In genomic region chr5:95839658-95840057, GRCh38 we compare ENCODE assay signal across 20 cellular contexts. TPM values are rescaled to one million over a fixed set of nuclear protein-coding genes. Genes with fewer than 3 reads are reported as not detected.
DNase-seq lines count a peak whose midpoint lies in the region; ATAC-seq, FAIRE-seq and TF ChIP-seq lines count a peak whose summit lies in the region.
"Had no signal": no experiment of that assay in that cellular context is flagged by ENCODE, and none has a peak within 500 bp of the region (broad histone marks: within the 10 kb centered on the region; RNA-seq: fewer than 3 reads in every experiment).

No MANE protein-coding gene starts in this region.

- TF ChIP-seq CTCF in bronchial epithelial cell (IDR thresholded peaks at IDR 0.05; ENCODE audit: insufficient read depth, low read length, severe bottlenecking): no peak
- TF ChIP-seq CTCF in suprapubic skin (IDR thresholded peaks at IDR 0.05): no peak

- H3K27me3 Mint-ChIP-seq in activated naive CD8-positive, alpha-beta T cell: no peaks in the 10 kb centered on the region
- H3K27me3 Mint-ChIP-seq in activated naive CD8-positive, alpha-beta T cell treated with anti-CD3 and anti-CD28 coated beads for 36 hours: no peaks in the 10 kb centered on the region
- H3K27me3 Mint-ChIP-seq in naive thymus-derived CD8-positive, alpha-beta T cell: no peaks in the 10 kb centered on the region

- TF ChIP-seq POLR2A in suprapubic skin (IDR thresholded peaks at IDR 0.05): no peak

- H3K36me3 Mint-ChIP-seq in activated naive CD8-positive, alpha-beta T cell: no peaks in the 10 kb centered on the region
- H3K36me3 Mint-ChIP-seq in activated naive CD8-positive, alpha-beta T cell treated with anti-CD3 and anti-CD28 coated beads for 36 hours: no peaks in the 10 kb centered on the region
- no peaks in the 10 kb centered on the region for H3K36me3 Mint-ChIP-seq in naive thymus-derived CD8-positive, alpha-beta T cell
- H3K36me3 Mint-ChIP-seq: CD4-positive, CD25-positive, alpha-beta regulatory T cell had no signal

- H3K4me3 ChIP-seq in bronchial epithelial cell (ENCODE audit: low read depth, low read length) (no peak overlapping the region), suprapubic skin (no peak overlapping the region)
- H3K4me3 ChIP-seq: GM23338 had no signal

- H3K9me3 ChIP-seq in suprapubic skin: no peaks in the 10 kb centered on the region

- peaks cover 50% of the 10 kb centered on the region for H3K4me1 ChIP-seq in suprapubic skin

- no peak overlapping the region for H3K4me3 Mint-ChIP-seq in activated naive CD8-positive, alpha-beta T cell
- H3K4me3 Mint-ChIP-seq in activated naive CD8-positive, alpha-beta T cell treated with anti-CD3 and anti-CD28 coated beads for 36 hours: no peak overlapping the region
- peak overlapping the region in 1 of 10 donors; percentile 16 for H3K4me3 Mint-ChIP-seq in naive thymus-derived CD8-positive, alpha-beta T cell
- H3K4me3 Mint-ChIP-seq: CD4-positive, CD25-positive, alpha-beta regulatory T cell; GM23338 had no signal

- no peaks in the 10 kb centered on the region for H3K36me3 ChIP-seq in bronchial epithelial cell (ENCODE audit: control insufficient read depth, insufficient read depth, low read length)
- no peaks in the 10 kb centered on the region for H3K36me3 ChIP-seq in suprapubic skin

- H3K27ac Mint-ChIP-seq in activated naive CD8-positive, alpha-beta T cell: peak overlapping the region; percentile 34
- H3K27ac Mint-ChIP-seq in activated naive CD8-positive, alpha-beta T cell treated with anti-CD3 and anti-CD28 coated beads for 36 hours: no peak overlapping the region
- peak overlapping the region in 6 of 10 donors; percentile 18 to 75 (median 60) for H3K27ac Mint-ChIP-seq in naive thymus-derived CD8-positive, alpha-beta T cell
- H3K27ac Mint-ChIP-seq: GM23338 had no signal

- no peak for FAIRE-seq in bronchial epithelial cell (lab: Jason Lieb, UNC)
- FAIRE-seq: GM12891 had no signal

- H3K9me3 Mint-ChIP-seq in activated naive CD8-positive, alpha-beta T cell (ENCODE audit: low read depth): no peaks in the 10 kb centered on the region
- no peaks in the 10 kb centered on the region for H3K9me3 Mint-ChIP-seq in activated naive CD8-positive, alpha-beta T cell treated with anti-CD3 and anti-CD28 coated beads for 36 hours
- no peaks in the 10 kb centered on the region for H3K9me3 Mint-ChIP-seq in naive thymus-derived CD8-positive, alpha-beta T cell
- H3K9me3 Mint-ChIP-seq: CD4-positive, CD25-positive, alpha-beta regulatory T cell; GM23338 had no signal

- H3K27ac ChIP-seq in suprapubic skin: peak overlapping the region; percentile 69
- H3K27ac ChIP-seq: HL-60 had no signal

- 62% methylated on average over 2 of the region's 2 CpGs for WGBS in suprapubic skin

- H3K4me1 Mint-ChIP-seq in activated naive CD8-positive, alpha-beta T cell (ENCODE audit: low read depth): peaks cover 40% of the 10 kb centered on the region
- peaks cover 40% of the 10 kb centered on the region for H3K4me1 Mint-ChIP-seq in activated naive CD8-positive, alpha-beta T cell treated with anti-CD3 and anti-CD28 coated beads for 36 hours
- peaks cover 25 to 64% (median 50%) of the 10 kb centered on the region in 4 donors for H3K4me1 Mint-ChIP-seq in naive thymus-derived CD8-positive, alpha-beta T cell

- POLR2A ChIA-PET in naive thymus-derived CD8-positive, alpha-beta T cell (lab: Charles Lee): interaction anchor here (0.7 to 9.1 kb wide), 3 partner anchors 19 to 697 kb away, joined by 6 to 250 read pairs (median 7); partner anchors contain the start of gene GLRX

- no peak for ATAC-seq in naive thymus-derived CD8-positive, alpha-beta T cell
- ATAC-seq in HG03442 (IDR thresholded peaks at IDR 0.05; ENCODE audit: unreplicated experiment): no peak
- ATAC-seq: GM23338, PC-3 had no signal

- no peak for DNase-seq in activated naive CD8-positive, alpha-beta T cell treated with anti-CD3 and anti-CD28 coated beads for 36 hours
- DNase-seq in bronchial epithelial cell (ENCODE audit: low read depth) (peak; percentile 41), suprapubic skin (ENCODE audit: low spot score in 2 of 2) (no peak), NCI-H748 (lab: John Stamatoyannopoulos, UW; ENCODE audit: unreplicated experiment) (no peak), NCI-H774 (lab: John Stamatoyannopoulos, UW) (no peak)
- DNase-seq in naive thymus-derived CD8-positive, alpha-beta T cell: no peak
- DNase-seq: 8988T; CD4-positive, CD25-positive, alpha-beta regulatory T cell; DMS79; KBM-7; NCI-H1092; NCI-H2227 treated with DMSO at 0.1 percent for 48 hours; NCI-H524 treated with DMSO at 0.1 percent for 48 hours; PC-3 had no signal

- H3K27me3 ChIP-seq in bronchial epithelial cell (ENCODE audit: control insufficient read depth, insufficient read depth, low read length) (no peaks in the 10 kb centered on the region), suprapubic skin (no peaks in the 10 kb centered on the region)

- TF ChIP-seq EP300 in suprapubic skin (IDR thresholded peaks at IDR 0.05): no peak

RNA-seq across cellular contexts. Expression of gene GLRX, which starts 17.1 kb away (rescaled TPM):
- 10 to 100 TPM; 26.4 to 29.5 TPM for total RNA-seq in activated naive CD8-positive, alpha-beta T cell treated with anti-CD3 and anti-CD28 coated beads for 36 hours
- 8.7 and 18.4 TPM in 2 replicates for total RNA-seq in bronchial epithelial cell
- total RNA-seq in naive thymus-derived CD8-positive, alpha-beta T cell: 100 to 1,000 TPM; 110 to 111 TPM
- 100 to 1,000 TPM; 133 to 232 (median 148) TPM for polyA plus RNA-seq in naive thymus-derived CD8-positive, alpha-beta T cell
- total RNA-seq in suprapubic skin: 100 to 1,000 TPM in 2 of 4 donors, 10 to 100 TPM in 2; 30.9 to 151 (median 80.0) TPM
- total RNA-seq: G401 had no signal
